Comparison of ENCODE assay signal across 9 cellular contexts in the genomic region with DNA sequence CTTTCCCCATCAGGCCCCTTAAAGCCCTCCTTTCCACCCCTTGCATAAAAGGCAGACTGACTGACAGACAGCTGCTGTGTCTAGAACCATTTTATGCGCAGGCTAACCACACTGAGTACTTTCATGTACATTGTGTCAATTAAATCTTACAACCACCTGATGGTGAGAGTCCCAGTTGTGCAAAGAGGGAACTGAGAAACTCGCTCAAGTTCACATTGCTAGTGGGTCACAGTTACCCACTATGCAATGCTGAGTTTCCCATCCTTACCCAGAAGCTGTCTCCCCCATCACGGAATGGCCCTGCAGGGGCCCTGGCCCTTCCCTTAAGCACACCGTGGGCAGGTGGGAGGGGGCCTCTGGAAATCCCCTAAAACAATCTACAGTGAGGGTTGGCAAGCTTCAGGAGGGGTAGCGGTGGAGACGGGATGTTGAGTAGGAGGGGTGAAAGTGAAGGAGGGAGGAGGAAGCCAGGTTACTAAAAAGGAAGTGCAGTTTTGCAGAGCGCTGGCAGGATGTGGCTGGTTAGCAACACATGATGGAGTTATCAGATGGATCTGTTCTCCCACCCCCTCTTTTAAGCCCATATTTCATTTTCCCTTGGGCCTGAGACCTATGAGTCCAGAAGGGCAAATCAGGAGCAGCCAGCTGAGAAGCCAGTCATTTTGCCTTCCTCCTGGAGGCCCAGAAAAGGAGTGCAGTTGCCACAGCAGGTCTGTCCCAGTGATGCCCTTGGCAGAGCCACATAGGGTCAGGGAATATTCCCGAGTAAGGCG. TPM values are rescaled to one million over a fixed set of nuclear protein-coding genes. Genes with fewer than 3 reads are reported as not detected.
DNase-seq lines count a peak whose midpoint lies in the region; ATAC-seq lines count a peak whose summit lies in the region.
"Had no signal": no experiment of that assay in that cellular context is flagged by ENCODE, and none has a peak within 500 bp of the region (broad histone marks: within the 10 kb centered on the region; RNA-seq: fewer than 3 reads in every experiment).

No MANE protein-coding gene starts in this region.

- intact Hi-C loops in posterior cingulate gyrus (cut with DNase I): no loop called here

- peak; percentile 69 for ATAC-seq in GM18498 (IDR thresholded peaks at IDR 0.05; ENCODE audit: unreplicated experiment)
- peak; percentile 64 for ATAC-seq in HG02571 (IDR thresholded peaks at IDR 0.05; ENCODE audit: unreplicated experiment)
- ATAC-seq in activated T-cell treated with anti-CD3 and anti-CD28 coated beads, Interleukin-2, amount 50 U/mL, for 72 hours (replicated peaks in 1 of 2): peak; percentile 66 to 67
- peak; percentile 77 to 79 for ATAC-seq in natural killer cell treated with Interleukin-12 subunit alpha and Interleukin-12 subunit beta and Interleukin-15 and Interleukin-18, amount 100 ng/mL, for 72 hours

- peaks cover 95% of the 10 kb centered on the region for H3K4me1 Mint-ChIP-seq in activated T-cell treated with anti-CD3 and anti-CD28 coated beads, Interleukin-2, amount 50 U/mL, for 72 hours (ENCODE audit: low read depth)
- H3K4me1 Mint-ChIP-seq in natural killer cell treated with Interleukin-12 subunit alpha and Interleukin-12 subunit beta and Interleukin-15 and Interleukin-18, amount 100 ng/mL, for 72 hours (ENCODE audit: low read depth in 2 of 2): peaks cover 74 to 75% of the 10 kb centered on the region in 2 donors

- H3K27ac Mint-ChIP-seq in activated T-cell treated with anti-CD3 and anti-CD28 coated beads, Interleukin-2, amount 50 U/mL, for 72 hours: peak overlapping the region; percentile 90
- peak overlapping the region; percentile 96 to 99 for H3K27ac Mint-ChIP-seq in natural killer cell treated with Interleukin-12 subunit alpha and Interleukin-12 subunit beta and Interleukin-15 and Interleukin-18, amount 100 ng/mL, for 72 hours

- H3K36me3 Mint-ChIP-seq in activated T-cell treated with anti-CD3 and anti-CD28 coated beads, Interleukin-2, amount 50 U/mL, for 72 hours (ENCODE audit: insufficient read depth in 2 of 2): peaks cover 1 to 4% of the 10 kb centered on the region in 2 donors
- H3K36me3 Mint-ChIP-seq in natural killer cell treated with Interleukin-12 subunit alpha and Interleukin-12 subunit beta and Interleukin-15 and Interleukin-18, amount 100 ng/mL, for 72 hours: peaks cover 6% of the 10 kb centered on the region

- peak overlapping the region; percentile 96 to 98 for H3K4me3 Mint-ChIP-seq in activated T-cell treated with anti-CD3 and anti-CD28 coated beads, Interleukin-2, amount 50 U/mL, for 72 hours
- peak overlapping the region; percentile 96 for H3K4me3 Mint-ChIP-seq in natural killer cell treated with Interleukin-12 subunit alpha and Interleukin-12 subunit beta and Interleukin-15 and Interleukin-18, amount 100 ng/mL, for 72 hours

- peak; percentile 82 for DNase-seq in NK-92 treated with Interleukin-12 subunit alpha and Interleukin-12 subunit beta, amount 100 ng/mL, for 24 hours (lab: John Stamatoyannopoulos, UW)
- peak; percentile 72 to 83 for DNase-seq in activated T-cell treated with anti-CD3 and anti-CD28 coated beads, Interleukin-2, amount 50 U/mL, for 72 hours
- peak; percentile 83 for DNase-seq in natural killer cell treated with Interleukin-12 subunit alpha and Interleukin-12 subunit beta and Interleukin-15 and Interleukin-18, amount 100 ng/mL, for 72 hours (ENCODE audit: low spot score)
- no peak for DNase-seq in NCI-H2171 (lab: John Stamatoyannopoulos, UW)
- no peak for DNase-seq in posterior cingulate gyrus
- no peak for DNase-seq in NCI-H1694 (lab: John Stamatoyannopoulos, UW)
- DNase-seq: heart left ventricle had no signal

- no peaks in the 10 kb centered on the region for H3K27me3 Mint-ChIP-seq in activated T-cell treated with anti-CD3 and anti-CD28 coated beads, Interleukin-2, amount 50 U/mL, for 72 hours (ENCODE audit: low read depth)
- H3K27me3 Mint-ChIP-seq in natural killer cell treated with Interleukin-12 subunit alpha and Interleukin-12 subunit beta and Interleukin-15 and Interleukin-18, amount 100 ng/mL, for 72 hours: no peaks in the 10 kb centered on the region

- H3K9me3 Mint-ChIP-seq in activated T-cell treated with anti-CD3 and anti-CD28 coated beads, Interleukin-2, amount 50 U/mL, for 72 hours: no peaks in the 10 kb centered on the region
- no peaks in the 10 kb centered on the region for H3K9me3 Mint-ChIP-seq in natural killer cell treated with Interleukin-12 subunit alpha and Interleukin-12 subunit beta and Interleukin-15 and Interleukin-18, amount 100 ng/mL, for 72 hours

RNA-seq across cellular contexts. Expression of gene STARD5, which starts 30.0 kb away (rescaled TPM):
- total RNA-seq in activated T-cell treated with anti-CD3 and anti-CD28 coated beads, Interleukin-2, amount 50 U/mL, for 72 hours: 10 to 100 TPM in 1 of 2 donors, 1 to 10 TPM in 1; 9.0 to 10.3 TPM
- 1 to 10 TPM; 6.2 to 7.8 TPM for total RNA-seq in natural killer cell treated with Interleukin-12 subunit alpha and Interleukin-12 subunit beta and Interleukin-15 and Interleukin-18, amount 100 ng/mL, for 72 hours

Comparison
In these comparisons a context has a peak if more than half of its experiments do, and no peak if none do; other contexts are left out.
1. DNase-seq: peak in NK-92 treated with Interleukin-12 subunit alpha and Interleukin-12 subunit beta, amount 100 ng/mL, for 24 hours (single experiment), activated T-cell treated with anti-CD3 and anti-CD28 coated beads, Interleukin-2, amount 50 U/mL, for 72 hours (2 of 2) and natural killer cell treated with Interleukin-12 subunit alpha and Interleukin-12 subunit beta and Interleukin-15 and Interleukin-18, amount 100 ng/mL, for 72 hours (single experiment); none in NCI-H2171 (single experiment), posterior cingulate gyrus (0 of 10) and NCI-H1694 (single experiment).
2. Peak in every context shown above with its lines, with median percentiles within 50 percentile points of each other: ATAC-seq.